7 cellular contexts compared by ENCODE assay signal in genomic region chr18:68701353-68701752, GRCh38.
"Had no signal": no experiment of that assay in that cellular context is flagged by ENCODE, and none has a peak within 500 bp of the region (broad histone marks: within the 10 kb centered on the region; RNA-seq: fewer than 3 reads in every experiment).

No MANE protein-coding gene starts in this region.

- H3K4me3 ChIP-seq: GM12878 had no signal

- DNase-seq: GDM1, GF-D8 had no signal

- FAIRE-seq: GM12878, GM12891, GM12892, GM18507, GM19239 had no signal

- ATAC-seq: GM12878 had no signal
